Comparison of ENCODE assay signal across 21 cellular contexts in genomic region chr12:47299586-47299985, GRCh38.
DNase-seq lines count a peak whose midpoint lies in the region; ATAC-seq, FAIRE-seq and TF ChIP-seq lines count a peak whose summit lies in the region.
"Had no signal": no experiment of that assay in that cellular context is flagged by ENCODE, and none has a peak within 500 bp of the region (broad histone marks: within the 10 kb centered on the region; RNA-seq: fewer than 3 reads in every experiment).

No MANE protein-coding gene starts in this region.

- POLR2A ChIA-PET in MCF 10A (lab: Yijun Ruan, JAX) (no interaction called here), T-cell (lab: Charles Lee) (no interaction called here), K562 (lab: Yijun Ruan, JAX) (interaction anchor here (0.6 to 0.7 kb wide), 3 partner anchors 39 to 342 kb away, joined by 3 read pairs; no protein-coding TSS in a partner anchor)

- H3K27me3 ChIP-seq in mammary epithelial cell (ENCODE audit: insufficient read depth, low read length) (no peaks in the 10 kb centered on the region), K562 (ENCODE audit: control insufficient read depth in 2 of 2, insufficient read depth in 2 of 2, low read length in 2 of 2) (no peaks in the 10 kb centered on the region)
- H3K27me3 ChIP-seq: adrenal gland, heart left ventricle, SJSA1 had no signal

- no peak for TF ChIP-seq RAD21 in K562 (CRISPR knock-in tag; conservative IDR thresholded peaks at IDR 0.05 in 1 of 2, IDR thresholded peaks at IDR 0.05 in 1 of 2)

- no peak overlapping the region for H3K9ac ChIP-seq in mammary epithelial cell (ENCODE audit: insufficient read depth, low read length)
- no peak overlapping the region for H3K9ac ChIP-seq in K562 (ENCODE audit: insufficient read depth in 1 of 2, low read depth in 2 of 2, low read length in 2 of 2)

- no peak overlapping the region for H3K27ac ChIP-seq in mammary epithelial cell (ENCODE audit: insufficient read depth, low read depth, low read length)
- no peak overlapping the region for H3K27ac ChIP-seq in K562 (ENCODE audit: extremely low read depth, low read depth, low read length)
- H3K27ac ChIP-seq: adrenal gland, epithelial cell of prostate, heart left ventricle, SJSA1 had no signal

- H3K9me3 ChIP-seq in mammary epithelial cell (replicated peaks; ENCODE audit: insufficient read depth, low read length) (peaks cover 8% of the 10 kb centered on the region), K562 (replicated peaks; ENCODE audit: control insufficient read depth, insufficient read depth, low read depth, low read length) (no peaks in the 10 kb centered on the region)
- H3K9me3 ChIP-seq: adrenal gland, SJSA1 had no signal

- H3K4me3 ChIP-seq in mammary epithelial cell (replicated peaks in 1 of 3; ENCODE audit: insufficient read depth in 1 of 3, low read depth in 2 of 3, low read length in 3 of 3), result no peak overlapping the region
- H3K4me3 ChIP-seq in K562, result no peak overlapping the region
- H3K4me3 ChIP-seq: adrenal gland, heart left ventricle, SJSA1 had no signal

- no peak for TF ChIP-seq POLR2A in K562 (conservative IDR thresholded peaks at IDR 0.05)

- TF ChIP-seq CTCF in mammary epithelial cell (conservative IDR thresholded peaks at IDR 0.05 in 1 of 2, IDR thresholded peaks at IDR 0.05 in 1 of 2; ENCODE audit: extremely low read depth in 1 of 2, insufficient read depth in 1 of 2, low read depth in 1 of 2, low read length in 2 of 2) (no peak), MCF 10A (IDR thresholded peaks at IDR 0.05; ENCODE audit: unreplicated experiment) (no peak), K562 (IDR thresholded peaks at IDR 0.05 in 2 of 3, conservative IDR thresholded peaks at IDR 0.05 in 1 of 3; ENCODE audit: insufficient read depth in 2 of 3, low read depth in 1 of 3, low read length in 3 of 3) (no peak)

- 100% methylated on average over 1 of the region's 1 CpG for WGBS in mammary epithelial cell (ENCODE audit: low coverage, missing lambda C conversion rate)
- WGBS in K562 (ENCODE audit: insufficient coverage, low coverage, missing lambda C conversion rate), result 15% methylated on average over 1 of the region's 1 CpG

- DNase-seq in mammary epithelial cell (no peak), MCF 10A (ENCODE audit: unreplicated experiment) (no peak), T-cell (no peak), K562 (ENCODE audit: extremely low read depth in 1 of 4, low spot score in 3 of 4) (no peak), head of caudate nucleus (no peak), iPS-NIHi7 (ENCODE audit: extremely low spot score) (no peak), pons (ENCODE audit: low spot score) (no peak)
- DNase-seq: activated CD4-positive, alpha-beta T cell treated with anti-CD3 and anti-CD28 coated beads, Interleukin-2, amount 50 U/mL, for 4 hours; adrenal gland; C1 segment of cervical spinal cord; H7; heart left ventricle; Kasumi-1; NCI-H187; NCI-H524 treated with DMSO at 0.1 percent for 48 hours; nucleus accumbens had no signal

- H3K4me2 ChIP-seq in mammary epithelial cell (ENCODE audit: insufficient read depth, low read depth, low read length) (no peak overlapping the region), K562 (ENCODE audit: insufficient read depth, low read length) (no peak overlapping the region)

- CTCF ChIA-PET in mammary epithelial cell (lab: Charles Lee; ENCODE audit: low non-redundant PET) (no interaction called here), MCF 10A (lab: Yijun Ruan, JAX) (interaction anchor here (0.7 to 1.1 kb wide), 2 partner anchors 33 to 264 kb away, joined by 4 read pairs; no protein-coding TSS in a partner anchor), T-cell (lab: Charles Lee) (interaction anchor here in 1 of 2 donors (0.6 kb wide), 1 partner anchor 1126 kb away, joined by 4 read pairs; no protein-coding TSS in a partner anchor), K562 (lab: Yijun Ruan, JAX; ENCODE audit: low intra/inter-chr PET ratio) (no interaction called here)

- H3K4me1 Mint-ChIP-seq in MCF 10A (ENCODE audit: insufficient read depth, unreplicated experiment) (peaks cover 6% of the 10 kb centered on the region), T-cell (peaks cover 63 to 68% (median 65%) of the 10 kb centered on the region in 3 donors)

- intact Hi-C loops in mammary epithelial cell (cut with micrococcal nuclease), result no loop called here
- intact Hi-C loops in MCF 10A (cut with micrococcal nuclease), result no loop called here
- intact Hi-C loops in K562 (cut with micrococcal nuclease), result no loop called here
- intact Hi-C loops in head of caudate nucleus (cut with DNase I), result no loop called here

- no peaks in the 10 kb centered on the region for H3K27me3 Mint-ChIP-seq in MCF 10A (ENCODE audit: insufficient read depth, unreplicated experiment)
- H3K27me3 Mint-ChIP-seq in T-cell, result no peaks in the 10 kb centered on the region

- H3K36me3 ChIP-seq in mammary epithelial cell (ENCODE audit: insufficient read depth, low read length) (no peaks in the 10 kb centered on the region), K562 (ENCODE audit: control insufficient read depth, insufficient read depth, low read length) (no peaks in the 10 kb centered on the region)
- H3K36me3 ChIP-seq: adrenal gland, SJSA1 had no signal

- no peaks in the 10 kb centered on the region for H3K79me2 ChIP-seq in mammary epithelial cell (ENCODE audit: insufficient read depth, low read length)
- H3K79me2 ChIP-seq in K562 (ENCODE audit: control insufficient read depth, insufficient read depth, low read length), result no peaks in the 10 kb centered on the region

- FAIRE-seq in K562 (lab: Jason Lieb, UNC), result no peak
- FAIRE-seq: RCC 7860 had no signal

- H3K9me3 Mint-ChIP-seq in MCF 10A (ENCODE audit: unreplicated experiment) (no peaks in the 10 kb centered on the region), T-cell (peaks cover 0 to 12% (median 4%) of the 10 kb centered on the region in 3 donors)

- H3K9me1 ChIP-seq in K562 (ENCODE audit: control insufficient read depth, insufficient read depth, low read length), result no peaks in the 10 kb centered on the region

- no peaks in the 10 kb centered on the region for H4K20me1 ChIP-seq in mammary epithelial cell (ENCODE audit: insufficient read depth, low read length)
- no peaks in the 10 kb centered on the region for H4K20me1 ChIP-seq in K562 (replicated peaks; ENCODE audit: control insufficient read depth, insufficient read depth, low read length)

- dilution Hi-C loops in mammary epithelial cell (cut with HindIII; ENCODE audit: low sequenced_read_pairs), result no loop called here

- H3K4me3 Mint-ChIP-seq in MCF 10A (ENCODE audit: unreplicated experiment), result no peak overlapping the region
- H3K4me3 Mint-ChIP-seq in T-cell, result peak overlapping the region in 1 of 3 donors; percentile 56
- H3K4me3 Mint-ChIP-seq: brain; T-helper 1 cell treated with Interleukin-12 subunit alpha and Interleukin-12 subunit beta and Interleukin-4 antibody, amounts not matched to agents 30 μg/mL and 1 μg/mL, for 36 hours had no signal

- ATAC-seq in T-cell (replicated peaks in 1 of 4), result no peak
- no peak for ATAC-seq in K562
- ATAC-seq: heart left ventricle had no signal

- H3K27ac Mint-ChIP-seq in MCF 10A (ENCODE audit: low read depth, unreplicated experiment) (no peak overlapping the region), T-cell (peak overlapping the region; percentile 83 to 86)
- H3K27ac Mint-ChIP-seq: brain; T-helper 1 cell treated with Interleukin-12 subunit alpha and Interleukin-12 subunit beta and Interleukin-4 antibody, amounts not matched to agents 30 μg/mL and 1 μg/mL, for 36 hours had no signal

- BruUV-seq in mammary epithelial cell (replicated peaks; lab: Mats Ljungman, UMichigan) (no TSS peak), MCF 10A (replicated peaks; lab: Mats Ljungman, UMichigan) (no TSS peak), K562 (replicated peaks; lab: Mats Ljungman, UMichigan) (no TSS peak)

- H2AFZ ChIP-seq in mammary epithelial cell (ENCODE audit: low read depth, low read length) (peak overlapping the region; percentile 61), K562 (ENCODE audit: low read depth, low read length) (peak overlapping the region; percentile 56; the same call in 1 of the 2 replicates)

- H3K36me3 Mint-ChIP-seq in MCF 10A (ENCODE audit: insufficient read depth, unreplicated experiment), result no peaks in the 10 kb centered on the region
- H3K36me3 Mint-ChIP-seq in T-cell, result no peaks in the 10 kb centered on the region
- H3K36me3 Mint-ChIP-seq: brain had no signal

- TF ChIP-seq EP300 in K562 (IDR thresholded peaks at IDR 0.05; ENCODE audit: low read length), result no peak

- peaks cover 10% of the 10 kb centered on the region for H3K4me1 ChIP-seq in mammary epithelial cell (ENCODE audit: insufficient read depth, low read length)
- peaks cover 0 to 9% of the 10 kb centered on the region in 2 experiments; a peak in 2 of 5 replicates for H3K4me1 ChIP-seq in K562 (replicated peaks in 1 of 2; ENCODE audit: control insufficient read depth in 2 of 2, insufficient read depth in 2 of 2, low read length in 2 of 2)
- H3K4me1 ChIP-seq: adrenal gland, heart left ventricle had no signal

- in situ Hi-C loops in mammary epithelial cell (cut with MboI; ENCODE audit: low sequenced_read_pairs in 2 of 2) (loop anchor here in 1 of 2 donors (25.0 kb wide), 1 partner anchor 212 kb away; the partner anchor contains the start of genes AMIGO2 and PCED1B), K562 (cut with MboI) (no loop called here)

TF ChIP-seq in K562, 482 proteins besides CTCF, POLR2A, EP300 and RAD21:
- peak; percentile 71 for TF ChIP-seq ZNF512 (tag; IDR thresholded peaks at IDR 0.05)
- no peak for TF ChIP-seq HDAC2 (IDR thresholded peaks at IDR 0.05)
